ENCODE assay signal across 13 cellular contexts in the genomic region with DNA sequence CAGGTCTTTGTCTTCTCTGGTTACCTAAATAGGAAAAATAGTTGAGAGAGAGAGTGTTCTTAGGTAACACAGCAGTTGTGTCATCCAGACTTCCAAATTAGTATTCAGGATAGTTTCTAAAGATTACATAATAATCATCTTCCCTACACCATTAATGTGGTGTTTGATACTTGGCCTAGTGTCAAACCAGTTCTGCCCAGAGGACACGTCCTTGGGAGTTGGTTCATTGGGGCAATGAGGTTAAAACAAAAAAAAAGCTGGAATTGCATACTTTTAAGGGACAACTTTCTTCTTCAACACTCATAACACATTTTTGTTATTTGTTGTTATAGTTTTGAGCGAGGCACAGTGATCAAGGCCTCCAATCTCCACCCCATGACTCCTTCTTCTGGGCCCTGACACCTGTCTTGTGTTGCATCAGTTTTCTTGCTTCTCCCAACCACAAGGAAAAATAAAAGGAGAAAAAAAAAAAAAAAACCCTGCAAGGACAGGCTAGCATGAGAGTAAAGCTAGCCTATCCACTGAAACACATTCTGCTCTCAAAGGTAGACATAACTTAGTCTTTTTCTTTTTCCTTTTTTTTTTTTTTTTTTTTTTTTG. TPM values are rescaled to one million over a fixed set of nuclear protein-coding genes. Genes with fewer than 3 reads are reported as not detected.
DNase-seq lines count a peak whose midpoint lies in the region; ATAC-seq, FAIRE-seq and TF ChIP-seq lines count a peak whose summit lies in the region.
"Had no signal": no experiment of that assay in that cellular context is flagged by ENCODE, and none has a peak within 500 bp of the region (broad histone marks: within the 10 kb centered on the region; RNA-seq: fewer than 3 reads in every experiment).

No MANE protein-coding gene starts in this region.

- no peak overlapping the region for H3K4me3 Mint-ChIP-seq in activated CD8-positive, alpha-beta T cell treated with anti-CD3 and anti-CD28 coated beads, Interleukin-2, amount 10 ng/mL, durations not matched to agents 7 days and 5 days
- no peak overlapping the region for H3K4me3 Mint-ChIP-seq in stimulated activated effector memory CD8-positive, alpha-beta T cell treated with anti-CD3 and anti-CD28 coated beads, Interleukin-12 subunit alpha, Interleukin-12 subunit beta, amount 100 ng/mL, for 72 hours
- H3K4me3 Mint-ChIP-seq: neural crest cell had no signal

- no peak for ATAC-seq in HCT116
- no peak for ATAC-seq in activated CD8-positive, alpha-beta T cell treated with anti-CD3 and anti-CD28 coated beads, Interleukin-2, amount 10 ng/mL, durations not matched to agents 7 days and 5 days
- no peak for ATAC-seq in stimulated activated effector memory CD8-positive, alpha-beta T cell treated with anti-CD3 and anti-CD28 coated beads, Interleukin-12 subunit alpha, Interleukin-12 subunit beta, amount 100 ng/mL, for 72 hours

- H3K9ac ChIP-seq in HCT116 (ENCODE audit: low read length) (no peak overlapping the region), keratinocyte (ENCODE audit: control insufficient read depth, extremely low read depth, insufficient read depth, low read length) (no peak overlapping the region)

- H3K27me3 Mint-ChIP-seq in activated CD8-positive, alpha-beta T cell treated with anti-CD3 and anti-CD28 coated beads, Interleukin-2, amount 10 ng/mL, durations not matched to agents 7 days and 5 days (ENCODE audit: low read depth), result no peaks in the 10 kb centered on the region

- H3K4me2 ChIP-seq in HCT116 (ENCODE audit: low read length) (no peak overlapping the region), keratinocyte (ENCODE audit: control insufficient read depth, extremely low read depth, insufficient read depth, low read depth, low read length) (no peak overlapping the region)

- H3K9me3 ChIP-seq in HCT116 (ENCODE audit: control insufficient read depth in 1 of 2, insufficient read depth in 1 of 2, low read depth in 1 of 2, low read length in 2 of 2), result no peaks in the 10 kb centered on the region
- no peaks in the 10 kb centered on the region for H3K9me3 ChIP-seq in keratinocyte (ENCODE audit: control insufficient read depth, low read depth, low read length)
- H3K9me3 ChIP-seq in A673 (ENCODE audit: low read depth, low read length, poor library complexity, severe bottlenecking), result no peaks in the 10 kb centered on the region
- H3K9me3 ChIP-seq: tibial nerve had no signal

- peaks cover 44% of the 10 kb centered on the region for H3K36me3 Mint-ChIP-seq in activated CD8-positive, alpha-beta T cell treated with anti-CD3 and anti-CD28 coated beads, Interleukin-2, amount 10 ng/mL, durations not matched to agents 7 days and 5 days (ENCODE audit: low read depth)
- peaks cover 44% of the 10 kb centered on the region for H3K36me3 Mint-ChIP-seq in stimulated activated effector memory CD8-positive, alpha-beta T cell treated with anti-CD3 and anti-CD28 coated beads, Interleukin-12 subunit alpha, Interleukin-12 subunit beta, amount 100 ng/mL, for 72 hours

- TF ChIP-seq POLR2A in HCT116 (IDR thresholded peaks at IDR 0.05; ENCODE audit: borderline replicate concordance, extremely low read depth, insufficient read depth, insufficient read length), result no peak

- H3K36me3 ChIP-seq in HCT116 (ENCODE audit: control insufficient read depth in 1 of 2, insufficient read depth in 2 of 2, low read length in 2 of 2), result peaks cover 8 to 25% of the 10 kb centered on the region in 2 experiments; a peak in 3 of 4 replicates
- peaks cover 3 to 12% of the 10 kb centered on the region in 2 experiments for H3K36me3 ChIP-seq in keratinocyte (ENCODE audit: control insufficient read depth in 2 of 2, extremely low read depth in 1 of 2, insufficient read depth in 2 of 2, low read length in 2 of 2)
- no peaks in the 10 kb centered on the region for H3K36me3 ChIP-seq in A673 (ENCODE audit: insufficient read depth, low read length, poor library complexity, severe bottlenecking)

- peak overlapping the region; percentile 22 for H3K27ac Mint-ChIP-seq in activated CD8-positive, alpha-beta T cell treated with anti-CD3 and anti-CD28 coated beads, Interleukin-2, amount 10 ng/mL, durations not matched to agents 7 days and 5 days
- peak overlapping the region; percentile 86 for H3K27ac Mint-ChIP-seq in stimulated activated effector memory CD8-positive, alpha-beta T cell treated with anti-CD3 and anti-CD28 coated beads, Interleukin-12 subunit alpha, Interleukin-12 subunit beta, amount 100 ng/mL, for 72 hours

- intact Hi-C loops in HCT116 (cut with micrococcal nuclease) (loop anchor here (2.0 to 5.0 kb wide), 7 partner anchors 128 to 733 kb away; partner anchors contain the start of gene CFAP58), A673 (cut with micrococcal nuclease; ENCODE audit: unreplicated experiment) (loop anchor here (5.0 kb wide), 2 partner anchors 138 to 378 kb away; partner anchors contain the start of gene GSTO2)

- H4K20me1 ChIP-seq in HCT116 (ENCODE audit: insufficient read depth) (no peaks in the 10 kb centered on the region), keratinocyte (ENCODE audit: control insufficient read depth, extremely low read depth, insufficient read depth, low read length) (no peaks in the 10 kb centered on the region)

- RAD21 ChIA-PET in HCT116 (lab: Charles Lee; ENCODE audit: low non-redundant PET in 1 of 2, low total read pairs in 2 of 2, uncharacterized antibody in 2 of 2, unreplicated experiment in 2 of 2), result interaction anchor here in 1 of 2 experiments (0.7 kb wide), 1 partner anchor 63 kb away, joined by 3 read pairs; no protein-coding TSS in a partner anchor

- CTCF ChIA-PET in HCT116 (lab: Charles Lee) (interaction anchor here (0.6 to 2.3 kb wide), 7 partner anchors 137 to 386 kb away, joined by 3 to 9 read pairs (median 5); partner anchors contain the start of genes GSTO1 and SFR1), A673 (lab: Charles Lee) (interaction anchor here (0.6 to 0.7 kb wide), 5 partner anchors 13 to 766 kb away, joined by 3 to 5 read pairs (median 3); no protein-coding TSS in a partner anchor), HEK293T (lab: Yijun Ruan, JAX) (interaction anchor here (0.6 to 0.7 kb wide), 3 partner anchors 31 to 233 kb away, joined by 3 to 5 read pairs (median 3); partner anchors contain the start of gene SFR1)
- CTCF ChIA-PET in activated CD8-positive, alpha-beta T cell treated with anti-CD3 and anti-CD28 coated beads, Interleukin-2, amount 10 ng/mL, durations not matched to agents 7 days and 5 days (lab: Charles Lee), result interaction anchor here (0.8 to 4.0 kb wide), 15 partner anchors 12 to 321 kb away, joined by 3 to 24 read pairs (median 6); partner anchors contain the start of gene SFR1

- no peak for TF ChIP-seq RAD21 in HCT116 (IDR thresholded peaks at IDR 0.05; ENCODE audit: low read depth)

- H3K9me2 ChIP-seq in HCT116 (ENCODE audit: insufficient read depth), result no peaks in the 10 kb centered on the region

- H3K4me3 ChIP-seq in HCT116 (replicated peaks in 1 of 2; ENCODE audit: low read depth in 1 of 2, low read length in 2 of 2) (no peak overlapping the region), keratinocyte (ENCODE audit: control insufficient read depth in 2 of 3, extremely low read depth in 1 of 3, insufficient read depth in 2 of 3, low read depth in 1 of 3, low read length in 3 of 3) (no peak overlapping the region), A673 (ENCODE audit: low read depth, low read length, poor library complexity, severe bottlenecking) (no peak overlapping the region)
- H3K4me3 ChIP-seq: tibial nerve had no signal

- dilution Hi-C loops in keratinocyte (cut with MboI; ENCODE audit: extremely low pct_ligation_motif_present, low sequenced_read_pairs), result no loop called here

- DNase-seq in HCT116 (ENCODE audit: low read depth, low spot score), result no peak
- no peak for DNase-seq in activated CD8-positive, alpha-beta T cell treated with anti-CD3 and anti-CD28 coated beads, Interleukin-2, amount 10 ng/mL, durations not matched to agents 7 days and 5 days
- DNase-seq in keratinocyte (ENCODE audit: low read depth, low spot score), result no peak
- no peak for DNase-seq in stimulated activated effector memory CD8-positive, alpha-beta T cell treated with anti-CD3 and anti-CD28 coated beads, Interleukin-12 subunit alpha, Interleukin-12 subunit beta, amount 100 ng/mL, for 72 hours (ENCODE audit: low spot score in 2 of 2)
- no peak for DNase-seq in A673 (ENCODE audit: low spot score)
- no peak for DNase-seq in NCI-H1436 treated with DMSO at 0.1 percent for 48 hours (lab: John Stamatoyannopoulos, UW)
- no peak for DNase-seq in HEK293T (ENCODE audit: extremely low spot score)
- DNase-seq in COLO668 (lab: John Stamatoyannopoulos, UW; ENCODE audit: unreplicated experiment), result no peak
- DNase-seq: activated CD4-positive, alpha-beta T cell treated with anti-CD3 and anti-CD28 coated beads for 48 hours; NCI-H526 treated with DMSO at 0.1 percent for 48 hours had no signal

- H2AFZ ChIP-seq in HCT116 (ENCODE audit: low read depth, low read length, poor library complexity, severe bottlenecking) (no peak overlapping the region), keratinocyte (ENCODE audit: control insufficient read depth, low read length) (no peak overlapping the region)

- POLR2A ChIA-PET in HCT116 (lab: Charles Lee), result interaction anchor here (0.7 to 2.0 kb wide), 3 partner anchors 20 to 365 kb away, joined by 3 to 10 read pairs (median 3); no protein-coding TSS in a partner anchor
- POLR2A ChIA-PET in activated CD8-positive, alpha-beta T cell treated with anti-CD3 and anti-CD28 coated beads, Interleukin-2, amount 10 ng/mL, durations not matched to agents 7 days and 5 days (lab: Charles Lee), result interaction anchor here (0.6 to 2.0 kb wide), 4 partner anchors 22 to 232 kb away, joined by 3 to 11 read pairs (median 4); partner anchors contain the start of gene SFR1
- POLR2A ChIA-PET in A673 (lab: Charles Lee; ENCODE audit: low non-redundant PET), result interaction anchor here (0.6 kb wide), 1 partner anchor 21 kb away, joined by 5 read pairs; no protein-coding TSS in a partner anchor
- POLR2A ChIA-PET in HEK293T (lab: Yijun Ruan, JAX), result interaction anchor here (1.3 kb wide), 1 partner anchor 233 kb away, joined by 3 read pairs; the partner anchor contains the start of gene SFR1

- H3K9me1 ChIP-seq in keratinocyte (ENCODE audit: control insufficient read depth, extremely low read depth, insufficient read depth, low read length), result no peaks in the 10 kb centered on the region

- FAIRE-seq in keratinocyte (lab: Jason Lieb, UNC), result no peak

- TF ChIP-seq CTCF in HCT116 (IDR thresholded peaks at IDR 0.05 in 2 of 3, conservative IDR thresholded peaks at IDR 0.05 in 1 of 3; ENCODE audit: borderline replicate concordance in 1 of 3, insufficient read depth in 1 of 3, low read depth in 2 of 3, low read length in 2 of 3) (no peak), keratinocyte (optimal IDR thresholded peaks at IDR 0.05 in 1 of 3, IDR thresholded peaks at IDR 0.05 in 1 of 3, conservative IDR thresholded peaks at IDR 0.05 in 1 of 3; ENCODE audit: extremely low read depth in 1 of 3, insufficient read depth in 2 of 3, low read length in 3 of 3) (no peak), A673 (conservative IDR thresholded peaks at IDR 0.05; ENCODE audit: low read depth, low read length) (no peak)

- H3K4me1 ChIP-seq in HCT116 (ENCODE audit: control insufficient read depth in 1 of 2, insufficient read depth in 2 of 2, low read length in 2 of 2) (peaks cover 52 to 62% of the 10 kb centered on the region in 2 experiments), keratinocyte (ENCODE audit: control insufficient read depth, extremely low read depth, insufficient read depth, low read length) (peaks cover 53% of the 10 kb centered on the region), A673 (ENCODE audit: insufficient read depth, low read length, poor library complexity, severe bottlenecking) (no peaks in the 10 kb centered on the region)

- BruUV-seq in HCT116 (replicated peaks; lab: Mats Ljungman, UMichigan) (no TSS peak), A673 (replicated peaks; lab: Mats Ljungman, UMichigan) (no TSS peak)

- H3K27ac ChIP-seq in HCT116 (ENCODE audit: low read depth, low read length), result peak overlapping the region; percentile 7; the same call in 1 of the 2 replicates
- peak overlapping the region; percentile 33 for H3K27ac ChIP-seq in keratinocyte (ENCODE audit: control insufficient read depth, insufficient read depth, low read length)
- no peak overlapping the region for H3K27ac ChIP-seq in A673 (ENCODE audit: low read depth, low read length, poor library complexity, severe bottlenecking)
- H3K27ac ChIP-seq: HL-60 had no signal

- H3K79me2 ChIP-seq in HCT116 (ENCODE audit: insufficient read depth, low read length) (no peaks in the 10 kb centered on the region), keratinocyte (ENCODE audit: control insufficient read depth, insufficient read depth, low read length) (no peaks in the 10 kb centered on the region)

- peaks cover 27% of the 10 kb centered on the region for H3K4me1 Mint-ChIP-seq in activated CD8-positive, alpha-beta T cell treated with anti-CD3 and anti-CD28 coated beads, Interleukin-2, amount 10 ng/mL, durations not matched to agents 7 days and 5 days (ENCODE audit: low read depth)
- H3K4me1 Mint-ChIP-seq in stimulated activated effector memory CD8-positive, alpha-beta T cell treated with anti-CD3 and anti-CD28 coated beads, Interleukin-12 subunit alpha, Interleukin-12 subunit beta, amount 100 ng/mL, for 72 hours, result peaks cover 31% of the 10 kb centered on the region

- H3K27me3 ChIP-seq in HCT116 (ENCODE audit: insufficient read depth, low read length) (no peaks in the 10 kb centered on the region), keratinocyte (ENCODE audit: control insufficient read depth, extremely low read depth, insufficient read depth, low read length) (no peaks in the 10 kb centered on the region), A673 (replicated peaks; ENCODE audit: insufficient read depth, low read depth, low read length, poor library complexity) (no peaks in the 10 kb centered on the region)
- H3K27me3 ChIP-seq: tibial nerve had no signal

- H3K9me3 Mint-ChIP-seq in activated CD8-positive, alpha-beta T cell treated with anti-CD3 and anti-CD28 coated beads, Interleukin-2, amount 10 ng/mL, durations not matched to agents 7 days and 5 days (ENCODE audit: insufficient read depth), result no peaks in the 10 kb centered on the region
- no peaks in the 10 kb centered on the region for H3K9me3 Mint-ChIP-seq in stimulated activated effector memory CD8-positive, alpha-beta T cell treated with anti-CD3 and anti-CD28 coated beads, Interleukin-12 subunit alpha, Interleukin-12 subunit beta, amount 100 ng/mL, for 72 hours
- H3K9me3 Mint-ChIP-seq: neural crest cell had no signal

RNA-seq across cellular contexts. Expression of gene STN1, which starts 28.8 kb away (rescaled TPM):
- 74.7 TPM for total RNA-seq in HCT116 (2021; ENCODE audit: unreplicated experiment)
- 55.0 and 72.1 TPM in 2 replicates for polyA plus RNA-seq in HCT116 (2012)
- 10 to 100 TPM; 48.8 to 49.8 TPM for total RNA-seq in activated CD8-positive, alpha-beta T cell treated with anti-CD3 and anti-CD28 coated beads, Interleukin-2, amount 10 ng/mL, durations not matched to agents 7 days and 5 days
- 29.0 to 32.5 TPM (median 30.5 TPM) in 3 replicates for polyA plus RNA-seq in keratinocyte
- polyA plus RNA-seq in keratinocyte (2011; ENCODE audit: low read depth), result 16.5 TPM
- 38.0 and 49.4 TPM in 2 replicates for polyA plus RNA-seq in keratinocyte (2011; cell fraction: cytosol; rRNA removed)
- 20.2 and 22.2 TPM in 2 replicates for polyA plus RNA-seq in keratinocyte (2011; cell fraction: nucleus; rRNA removed)
- 23.7 and 24.4 TPM in 2 replicates for polyA plus RNA-seq in keratinocyte (2012; ENCODE audit: low replicate concordance)
- 18.4 to 22.3 TPM (median 21.6 TPM) in 3 replicates for polyA minus RNA-seq in keratinocyte
- polyA minus RNA-seq in keratinocyte (2011; cell fraction: cytosol; rRNA and poly(A)+ RNA removed), result 18.0 TPM
- 6.2 and 12.6 TPM in 2 replicates for polyA minus RNA-seq in keratinocyte (2011; cell fraction: nucleus; rRNA and poly(A)+ RNA removed)
- 14.3 and 16.5 TPM in 2 replicates for total RNA-seq in A673 (2021)

RNA-seq across cellular contexts. Expression of gene SH3PXD2A, which starts 33.8 kb away (rescaled TPM):
- 8.7 TPM for total RNA-seq in HCT116 (2021; ENCODE audit: unreplicated experiment)
- 3.8 and 4.2 TPM in 2 replicates for polyA plus RNA-seq in HCT116 (2012)
- 1 to 10 TPM; 8.5 to 9.4 TPM for total RNA-seq in activated CD8-positive, alpha-beta T cell treated with anti-CD3 and anti-CD28 coated beads, Interleukin-2, amount 10 ng/mL, durations not matched to agents 7 days and 5 days
- 31.0 to 56.6 TPM (median 33.9 TPM) in 3 replicates for polyA plus RNA-seq in keratinocyte
- polyA plus RNA-seq in keratinocyte (2011; ENCODE audit: low read depth), result 22.4 TPM
- polyA plus RNA-seq in keratinocyte (2011; cell fraction: cytosol; rRNA removed), result 32.2 and 35.6 TPM in 2 replicates
- polyA plus RNA-seq in keratinocyte (2011; cell fraction: nucleus; rRNA removed), result 116 and 136 TPM in 2 replicates
- 46.1 and 73.7 TPM in 2 replicates for polyA plus RNA-seq in keratinocyte (2012; ENCODE audit: low replicate concordance)
- 46.4 to 127 TPM (median 59.1 TPM) in 3 replicates for polyA minus RNA-seq in keratinocyte
- 63.7 TPM for polyA minus RNA-seq in keratinocyte (2011; cell fraction: cytosol; rRNA and poly(A)+ RNA removed)
- 88.9 and 140 TPM in 2 replicates for polyA minus RNA-seq in keratinocyte (2011; cell fraction: nucleus; rRNA and poly(A)+ RNA removed)
- 54.9 and 57.1 TPM in 2 replicates for total RNA-seq in A673 (2021)
